In genomic region chr6:141282263-141282662, GRCh38 we compare ENCODE assay signal across 20 cellular contexts.
"Had no signal": no experiment of that assay in that cellular context is flagged by ENCODE, and none has a peak within 500 bp of the region (broad histone marks: within the 10 kb centered on the region; RNA-seq: fewer than 3 reads in every experiment).

No MANE protein-coding gene starts in this region.

- H3K27ac ChIP-seq: dorsolateral prefrontal cortex, gastrocnemius medialis, left ventricle myocardium inferior, lower lobe of right lung, neutrophil, stomach, thoracic aorta, transverse colon had no signal

- H3K27ac Mint-ChIP-seq: natural killer cell treated with Interleukin-12 subunit alpha and Interleukin-12 subunit beta and Interleukin-15 and Interleukin-18, amount 100 ng/mL, for 72 hours had no signal

- H3K27me3 ChIP-seq: dorsolateral prefrontal cortex, gastrocnemius medialis, neutrophil, stomach, transverse colon had no signal

- H3K4me3 ChIP-seq: dorsolateral prefrontal cortex, gastrocnemius medialis, left ventricle myocardium inferior, lower lobe of right lung, stomach, thoracic aorta, transverse colon had no signal

- H3K9me3 Mint-ChIP-seq: natural killer cell treated with Interleukin-12 subunit alpha and Interleukin-12 subunit beta and Interleukin-15 and Interleukin-18, amount 100 ng/mL, for 72 hours had no signal

- ATAC-seq: gastrocnemius medialis; left cardiac atrium; lower lobe of right lung; natural killer cell treated with Interleukin-12 subunit alpha and Interleukin-12 subunit beta and Interleukin-15 and Interleukin-18, amount 100 ng/mL, for 72 hours; sciatic nerve had no signal

- H3K4me3 Mint-ChIP-seq: natural killer cell treated with Interleukin-12 subunit alpha and Interleukin-12 subunit beta and Interleukin-15 and Interleukin-18, amount 100 ng/mL, for 72 hours had no signal

- H3K36me3 ChIP-seq: gastrocnemius medialis, left ventricle myocardium inferior, lower lobe of right lung, neutrophil, stomach, thoracic aorta, transverse colon had no signal

- DNase-seq: cortex of kidney; dorsolateral prefrontal cortex; effector CD8-positive, alpha-beta T cell; gastrocnemius medialis; kidney; left cardiac atrium; left ventricle myocardium inferior; lower lobe of right lung; mesenchymal stem cell; midbrain; posterior cingulate gyrus; stimulated activated CD4-positive, alpha-beta T cell treated with anti-CD3 and anti-CD28 coated beads, Interleukin-2, amount 100 ng/mL, for 24 hours; stimulated activated naive CD4-positive, alpha-beta T cell; stomach; substantia nigra; transverse colon had no signal

- H3K4me1 ChIP-seq: gastrocnemius medialis, left ventricle myocardium inferior, lower lobe of right lung, stomach, transverse colon had no signal

- H3K9me3 ChIP-seq: gastrocnemius medialis, lower lobe of right lung, neutrophil, thoracic aorta had no signal

- H3K36me3 Mint-ChIP-seq: natural killer cell treated with Interleukin-12 subunit alpha and Interleukin-12 subunit beta and Interleukin-15 and Interleukin-18, amount 100 ng/mL, for 72 hours had no signal
